1 cellular context compared by ENCODE assay signal in the genomic region with DNA sequence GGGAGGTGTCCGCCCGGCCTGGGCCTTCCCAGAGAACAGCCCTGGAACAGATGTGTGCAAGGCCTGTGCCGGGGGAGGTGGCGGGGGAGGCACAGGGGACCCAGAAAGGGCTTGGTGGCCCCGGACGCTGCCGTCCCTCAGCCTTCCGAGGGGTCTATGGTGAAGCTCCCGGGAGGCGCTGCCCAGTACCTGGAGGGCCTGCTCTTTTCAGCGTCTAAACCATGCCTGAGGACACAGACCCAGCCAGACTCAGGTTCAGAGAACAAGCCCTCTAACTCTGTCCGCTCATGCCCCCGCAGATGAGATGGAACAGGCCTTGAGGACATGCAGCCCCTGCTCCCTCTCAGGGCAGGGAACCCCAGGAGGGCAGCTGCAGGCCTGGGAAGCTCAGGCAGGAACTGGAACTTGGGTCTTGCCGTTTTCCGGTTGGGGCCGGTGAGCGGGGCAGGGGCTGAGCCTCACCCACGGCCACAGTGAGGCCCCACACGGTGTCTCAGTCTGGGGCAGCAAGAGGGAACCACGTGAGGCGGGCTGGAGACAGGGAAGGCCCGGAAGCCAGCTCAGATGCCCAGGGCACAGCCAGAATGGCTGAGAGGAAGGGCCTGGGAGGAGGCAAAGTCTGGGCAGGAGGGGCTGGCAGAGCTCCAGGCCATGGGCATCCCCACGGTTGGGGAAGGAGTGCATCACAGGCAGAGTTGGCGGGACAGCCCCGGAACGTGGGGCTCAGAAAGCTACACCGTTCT.
TF ChIP-seq lines count a peak whose summit lies in the region.

No MANE protein-coding gene starts in this region.

TF ChIP-seq in HepG2, 621 proteins besides CTCF, POLR2A, EP300 and RAD21 (continued from another document and continues in another):
- TF ChIP-seq, protein P1, sequence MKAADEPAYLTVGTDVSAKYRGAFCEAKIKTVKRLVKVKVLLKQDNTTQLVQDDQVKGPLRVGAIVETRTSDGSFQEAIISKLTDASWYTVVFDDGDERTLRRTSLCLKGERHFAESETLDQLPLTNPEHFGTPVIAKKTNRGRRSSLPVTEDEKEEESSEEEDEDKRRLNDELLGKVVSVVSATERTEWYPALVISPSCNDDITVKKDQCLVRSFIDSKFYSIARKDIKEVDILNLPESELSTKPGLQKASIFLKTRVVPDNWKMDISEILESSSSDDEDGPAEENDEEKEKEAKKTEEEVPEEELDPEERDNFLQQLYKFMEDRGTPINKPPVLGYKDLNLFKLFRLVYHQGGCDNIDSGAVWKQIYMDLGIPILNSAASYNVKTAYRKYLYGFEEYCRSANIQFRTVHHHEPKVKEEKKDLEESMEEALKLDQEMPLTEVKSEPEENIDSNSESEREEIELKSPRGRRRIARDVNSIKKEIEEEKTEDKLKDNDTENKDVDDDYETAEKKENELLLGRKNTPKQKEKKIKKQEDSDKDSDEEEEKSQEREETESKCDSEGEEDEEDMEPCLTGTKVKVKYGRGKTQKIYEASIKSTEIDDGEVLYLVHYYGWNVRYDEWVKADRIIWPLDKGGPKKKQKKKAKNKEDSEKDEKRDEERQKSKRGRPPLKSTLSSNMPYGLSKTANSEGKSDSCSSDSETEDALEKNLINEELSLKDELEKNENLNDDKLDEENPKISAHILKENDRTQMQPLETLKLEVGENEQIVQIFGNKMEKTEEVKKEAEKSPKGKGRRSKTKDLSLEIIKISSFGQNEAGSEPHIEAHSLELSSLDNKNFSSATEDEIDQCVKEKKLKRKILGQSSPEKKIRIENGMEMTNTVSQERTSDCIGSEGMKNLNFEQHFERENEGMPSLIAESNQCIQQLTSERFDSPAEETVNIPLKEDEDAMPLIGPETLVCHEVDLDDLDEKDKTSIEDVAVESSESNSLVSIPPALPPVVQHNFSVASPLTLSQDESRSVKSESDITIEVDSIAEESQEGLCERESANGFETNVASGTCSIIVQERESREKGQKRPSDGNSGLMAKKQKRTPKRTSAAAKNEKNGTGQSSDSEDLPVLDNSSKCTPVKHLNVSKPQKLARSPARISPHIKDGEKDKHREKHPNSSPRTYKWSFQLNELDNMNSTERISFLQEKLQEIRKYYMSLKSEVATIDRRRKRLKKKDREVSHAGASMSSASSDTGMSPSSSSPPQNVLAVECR (CRISPR knock-in tag; IDR thresholded peaks at IDR 0.05; ENCODE audit: borderline replicate concordance) = 0 out of 2 replicates have a peak, but pooled peaks have one; percentile 12
- TF ChIP-seq NCOA2 (CRISPR knock-in tag; IDR thresholded peaks at IDR 0.05) (peak; percentile 45; the same call in 1 of the 2 replicates), SOX6 (IDR thresholded peaks at IDR 0.05) (no peak), SOX6 (CRISPR knock-in tag; IDR thresholded peaks at IDR 0.05) (peak; percentile 50), PHF5A (CRISPR knock-in tag; IDR thresholded peaks at IDR 0.05; ENCODE audit: low read depth, unreplicated experiment) (peak; percentile 95), KLF15 (CRISPR knock-in tag; IDR thresholded peaks at IDR 0.05; ENCODE audit: borderline replicate concordance) (no peak), MED1 (CRISPR knock-in tag; IDR thresholded peaks at IDR 0.05) (peak; percentile 83), ZNF619 (CRISPR knock-in tag; IDR thresholded peaks at IDR 0.05) (peak; percentile 41; the same call in 1 of the 2 replicates), ZNF354B (CRISPR knock-in tag; IDR thresholded peaks at IDR 0.05) (no peak; the same call in 1 of the 2 replicates), FOSL1 (CRISPR knock-in tag; IDR thresholded peaks at IDR 0.05; ENCODE audit: borderline replicate concordance) (peak; percentile 29; the same call in 1 of the 2 replicates), MTF2 (CRISPR knock-in tag; IDR thresholded peaks at IDR 0.05; ENCODE audit: borderline replicate concordance) (no peak), ZNF790 (CRISPR knock-in tag; IDR thresholded peaks at IDR 0.05; ENCODE audit: borderline replicate concordance) (peak; percentile 80; the same call in 1 of the 2 replicates), SP140L (CRISPR knock-in tag; IDR thresholded peaks at IDR 0.05; ENCODE audit: borderline replicate concordance) (peak; percentile 83; the same call in 1 of the 2 replicates), ASH2L (IDR thresholded peaks at IDR 0.05; ENCODE audit: insufficient read length, low read depth, low read length) (no peak), EHMT2 (IDR thresholded peaks at IDR 0.05; ENCODE audit: borderline replicate concordance, low read depth, low read length) (no peak), NR2C2 (CRISPR knock-in tag; IDR thresholded peaks at IDR 0.05; ENCODE audit: borderline replicate concordance) (0 out of 2 replicates have a peak, but pooled peaks have one; percentile 13), ZNF20 (CRISPR knock-in tag; IDR thresholded peaks at IDR 0.05) (no peak; the same call in 1 of the 2 replicates), REL (CRISPR knock-in tag; conservative IDR thresholded peaks at IDR 0.05) (peak; percentile 89), ZNF329 (CRISPR knock-in tag; IDR thresholded peaks at IDR 0.05; ENCODE audit: low read depth) (peak; percentile 39; the same call in 1 of the 2 replicates), POGZ (CRISPR knock-in tag; IDR thresholded peaks at IDR 0.05) (no peak; the same call in 1 of the 2 replicates), XBP1 (CRISPR knock-in tag; IDR thresholded peaks at IDR 0.05) (no peak), PPARG (CRISPR knock-in tag; conservative IDR thresholded peaks at IDR 0.05) (peak; percentile 49; the same call in 1 of the 2 replicates), HMGA1 (CRISPR knock-in tag; conservative IDR thresholded peaks at IDR 0.05) (no peak)
- TF ChIP-seq, protein P2, sequence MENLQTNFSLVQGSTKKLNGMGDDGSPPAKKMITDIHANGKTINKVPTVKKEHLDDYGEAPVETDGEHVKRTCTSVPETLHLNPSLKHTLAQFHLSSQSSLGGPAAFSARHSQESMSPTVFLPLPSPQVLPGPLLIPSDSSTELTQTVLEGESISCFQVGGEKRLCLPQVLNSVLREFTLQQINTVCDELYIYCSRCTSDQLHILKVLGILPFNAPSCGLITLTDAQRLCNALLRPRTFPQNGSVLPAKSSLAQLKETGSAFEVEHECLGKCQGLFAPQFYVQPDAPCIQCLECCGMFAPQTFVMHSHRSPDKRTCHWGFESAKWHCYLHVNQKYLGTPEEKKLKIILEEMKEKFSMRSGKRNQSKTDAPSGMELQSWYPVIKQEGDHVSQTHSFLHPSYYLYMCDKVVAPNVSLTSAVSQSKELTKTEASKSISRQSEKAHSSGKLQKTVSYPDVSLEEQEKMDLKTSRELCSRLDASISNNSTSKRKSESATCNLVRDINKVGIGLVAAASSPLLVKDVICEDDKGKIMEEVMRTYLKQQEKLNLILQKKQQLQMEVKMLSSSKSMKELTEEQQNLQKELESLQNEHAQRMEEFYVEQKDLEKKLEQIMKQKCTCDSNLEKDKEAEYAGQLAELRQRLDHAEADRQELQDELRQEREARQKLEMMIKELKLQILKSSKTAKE (CRISPR knock-in tag; IDR thresholded peaks at IDR 0.05; ENCODE audit: borderline replicate concordance) = peak; percentile 77; the same call in 1 of the 2 replicates
- TF ChIP-seq, protein P3, sequence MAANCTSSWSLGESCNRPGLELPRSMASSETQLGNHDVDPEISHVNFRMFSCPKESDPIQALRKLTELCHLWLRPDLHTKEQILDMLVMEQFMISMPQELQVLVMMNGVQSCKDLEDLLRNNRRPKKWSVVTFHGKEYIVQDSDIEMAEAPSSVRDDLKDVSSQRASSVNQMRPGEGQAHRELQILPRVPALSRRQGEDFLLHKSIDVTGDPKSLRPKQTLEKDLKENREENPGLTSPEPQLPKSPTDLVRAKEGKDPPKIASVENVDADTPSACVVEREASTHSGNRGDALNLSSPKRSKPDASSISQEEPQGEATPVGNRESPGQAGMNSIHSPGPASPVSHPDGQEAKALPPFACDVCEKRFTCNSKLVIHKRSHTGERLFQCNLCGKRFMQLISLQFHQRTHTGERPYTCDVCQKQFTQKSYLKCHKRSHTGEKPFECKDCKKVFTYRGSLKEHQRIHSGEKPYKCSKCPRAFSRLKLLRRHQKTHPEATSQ (CRISPR knock-in tag; IDR thresholded peaks at IDR 0.05; ENCODE audit: borderline replicate concordance) = no peak
- TF ChIP-seq, protein P4, sequence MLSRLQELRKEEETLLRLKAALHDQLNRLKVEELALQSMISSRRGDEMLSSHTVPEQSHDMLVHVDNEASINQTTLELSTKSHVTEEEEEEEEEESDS (CRISPR knock-in tag; IDR thresholded peaks at IDR 0.05; ENCODE audit: borderline replicate concordance) = no peak
- TF ChIP-seq, protein P5, sequence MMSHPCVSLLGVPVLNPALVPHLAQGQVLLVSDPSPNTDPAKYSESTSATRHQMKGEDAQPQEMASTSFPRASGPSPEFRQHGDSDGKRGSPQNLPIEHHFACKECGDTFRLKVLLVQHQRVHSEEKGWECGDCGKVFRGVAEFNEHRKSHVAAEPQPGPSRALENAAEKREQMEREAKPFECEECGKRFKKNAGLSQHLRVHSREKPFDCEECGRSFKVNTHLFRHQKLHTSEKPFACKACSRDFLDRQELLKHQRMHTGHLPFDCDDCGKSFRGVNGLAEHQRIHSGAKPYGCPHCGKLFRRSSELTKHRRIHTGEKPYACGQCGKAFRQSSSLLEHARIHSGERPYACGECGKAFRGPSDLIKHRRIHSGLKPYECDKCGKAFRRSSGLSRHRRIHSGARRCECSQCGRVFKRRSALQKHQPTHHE (CRISPR knock-in tag; IDR thresholded peaks at IDR 0.05; ENCODE audit: borderline replicate concordance) = 0 out of 2 replicates have a peak, but pooled peaks have one; percentile 71
- TF ChIP-seq, protein P6, sequence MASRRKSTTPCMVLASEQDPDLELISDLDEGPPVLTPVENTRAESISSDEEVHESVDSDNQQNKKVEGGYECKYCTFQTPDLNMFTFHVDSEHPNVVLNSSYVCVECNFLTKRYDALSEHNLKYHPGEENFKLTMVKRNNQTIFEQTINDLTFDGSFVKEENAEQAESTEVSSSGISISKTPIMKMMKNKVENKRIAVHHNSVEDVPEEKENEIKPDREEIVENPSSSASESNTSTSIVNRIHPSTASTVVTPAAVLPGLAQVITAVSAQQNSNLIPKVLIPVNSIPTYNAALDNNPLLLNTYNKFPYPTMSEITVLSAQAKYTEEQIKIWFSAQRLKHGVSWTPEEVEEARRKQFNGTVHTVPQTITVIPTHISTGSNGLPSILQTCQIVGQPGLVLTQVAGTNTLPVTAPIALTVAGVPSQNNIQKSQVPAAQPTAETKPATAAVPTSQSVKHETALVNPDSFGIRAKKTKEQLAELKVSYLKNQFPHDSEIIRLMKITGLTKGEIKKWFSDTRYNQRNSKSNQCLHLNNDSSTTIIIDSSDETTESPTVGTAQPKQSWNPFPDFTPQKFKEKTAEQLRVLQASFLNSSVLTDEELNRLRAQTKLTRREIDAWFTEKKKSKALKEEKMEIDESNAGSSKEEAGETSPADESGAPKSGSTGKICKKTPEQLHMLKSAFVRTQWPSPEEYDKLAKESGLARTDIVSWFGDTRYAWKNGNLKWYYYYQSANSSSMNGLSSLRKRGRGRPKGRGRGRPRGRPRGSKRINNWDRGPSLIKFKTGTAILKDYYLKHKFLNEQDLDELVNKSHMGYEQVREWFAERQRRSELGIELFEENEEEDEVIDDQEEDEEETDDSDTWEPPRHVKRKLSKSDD (CRISPR knock-in tag; IDR thresholded peaks at IDR 0.05; ENCODE audit: low read depth) = no peak; the same call in 1 of the 2 replicates
- TF ChIP-seq, protein P7, sequence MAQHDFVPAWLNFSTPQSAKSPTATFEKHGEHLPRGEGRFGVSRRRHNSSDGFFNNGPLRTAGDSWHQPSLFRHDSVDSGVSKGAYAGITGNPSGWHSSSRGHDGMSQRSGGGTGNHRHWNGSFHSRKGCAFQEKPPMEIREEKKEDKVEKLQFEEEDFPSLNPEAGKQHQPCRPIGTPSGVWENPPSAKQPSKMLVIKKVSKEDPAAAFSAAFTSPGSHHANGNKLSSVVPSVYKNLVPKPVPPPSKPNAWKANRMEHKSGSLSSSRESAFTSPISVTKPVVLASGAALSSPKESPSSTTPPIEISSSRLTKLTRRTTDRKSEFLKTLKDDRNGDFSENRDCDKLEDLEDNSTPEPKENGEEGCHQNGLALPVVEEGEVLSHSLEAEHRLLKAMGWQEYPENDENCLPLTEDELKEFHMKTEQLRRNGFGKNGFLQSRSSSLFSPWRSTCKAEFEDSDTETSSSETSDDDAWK (CRISPR knock-in tag; IDR thresholded peaks at IDR 0.05) = no peak
- TF ChIP-seq, protein P8, sequence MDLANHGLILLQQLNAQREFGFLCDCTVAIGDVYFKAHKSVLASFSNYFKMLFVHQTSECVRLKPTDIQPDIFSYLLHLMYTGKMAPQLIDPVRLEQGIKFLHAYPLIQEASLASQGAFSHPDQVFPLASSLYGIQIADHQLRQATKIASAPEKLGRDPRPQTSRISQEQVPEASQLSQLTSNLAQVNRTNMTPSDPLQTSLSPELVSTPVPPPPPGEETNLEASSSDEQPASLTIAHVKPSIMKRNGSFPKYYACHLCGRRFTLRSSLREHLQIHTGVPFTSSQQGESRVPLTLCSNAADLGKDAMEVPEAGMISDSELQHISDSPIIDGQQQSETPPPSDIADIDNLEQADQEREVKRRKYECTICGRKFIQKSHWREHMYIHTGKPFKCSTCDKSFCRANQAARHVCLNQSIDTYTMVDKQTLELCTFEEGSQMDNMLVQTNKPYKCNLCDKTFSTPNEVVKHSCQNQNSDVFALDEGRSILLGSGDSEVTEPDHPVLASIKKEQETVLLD (CRISPR knock-in tag; IDR thresholded peaks at IDR 0.05; ENCODE audit: low read depth) = peak; percentile 59; the same call in 1 of the 2 replicates
- TF ChIP-seq, protein P9, sequence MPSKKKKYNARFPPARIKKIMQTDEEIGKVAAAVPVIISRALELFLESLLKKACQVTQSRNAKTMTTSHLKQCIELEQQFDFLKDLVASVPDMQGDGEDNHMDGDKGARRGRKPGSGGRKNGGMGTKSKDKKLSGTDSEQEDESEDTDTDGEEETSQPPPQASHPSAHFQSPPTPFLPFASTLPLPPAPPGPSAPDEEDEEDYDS (CRISPR knock-in tag; IDR thresholded peaks at IDR 0.05) = peak; percentile 47
- TF ChIP-seq, protein P10, sequence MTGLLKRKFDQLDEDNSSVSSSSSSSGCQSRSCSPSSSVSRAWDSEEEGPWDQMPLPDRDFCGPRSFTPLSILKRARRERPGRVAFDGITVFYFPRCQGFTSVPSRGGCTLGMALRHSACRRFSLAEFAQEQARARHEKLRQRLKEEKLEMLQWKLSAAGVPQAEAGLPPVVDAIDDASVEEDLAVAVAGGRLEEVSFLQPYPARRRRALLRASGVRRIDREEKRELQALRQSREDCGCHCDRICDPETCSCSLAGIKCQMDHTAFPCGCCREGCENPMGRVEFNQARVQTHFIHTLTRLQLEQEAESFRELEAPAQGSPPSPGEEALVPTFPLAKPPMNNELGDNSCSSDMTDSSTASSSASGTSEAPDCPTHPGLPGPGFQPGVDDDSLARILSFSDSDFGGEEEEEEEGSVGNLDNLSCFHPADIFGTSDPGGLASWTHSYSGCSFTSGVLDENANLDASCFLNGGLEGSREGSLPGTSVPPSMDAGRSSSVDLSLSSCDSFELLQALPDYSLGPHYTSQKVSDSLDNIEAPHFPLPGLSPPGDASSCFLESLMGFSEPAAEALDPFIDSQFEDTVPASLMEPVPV (CRISPR knock-in tag; IDR thresholded peaks at IDR 0.05) = no peak
- TF ChIP-seq, protein P11, sequence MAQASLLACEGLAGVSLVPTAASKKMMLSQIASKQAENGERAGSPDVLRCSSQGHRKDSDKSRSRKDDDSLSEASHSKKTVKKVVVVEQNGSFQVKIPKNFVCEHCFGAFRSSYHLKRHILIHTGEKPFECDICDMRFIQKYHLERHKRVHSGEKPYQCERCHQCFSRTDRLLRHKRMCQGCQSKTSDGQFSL (CRISPR knock-in tag; IDR thresholded peaks at IDR 0.05) = peak; percentile 71; the same call in 1 of the 2 replicates
